Comparison of ENCODE assay signal across 8 cellular contexts in genomic region chr7:50142421-50143113, GRCh38. TPM values are rescaled to one million over a fixed set of nuclear protein-coding genes. Genes with fewer than 3 reads are reported as not detected.
DNase-seq lines count a peak whose midpoint lies in the region; ATAC-seq and TF ChIP-seq lines count a peak whose summit lies in the region.

No MANE protein-coding gene starts in this region.

- H3K4me3 ChIP-seq in NB4 (ENCODE audit: low read depth, low read length), result no peak overlapping the region

- peak; percentile 38 for ATAC-seq in GM21381 (IDR thresholded peaks at IDR 0.05; ENCODE audit: unreplicated experiment)
- peak; percentile 68 for ATAC-seq in activated CD8-positive, alpha-beta T cell treated with anti-CD3 and anti-CD28 coated beads for 36 hours
- peak; percentile 74 for ATAC-seq in stimulated activated naive CD8-positive, alpha-beta T cell treated with anti-CD3 and anti-CD28 coated beads, Interleukin-15, amount 100 ng/mL, for 72 hours
- no peak for ATAC-seq in HG02970 (IDR thresholded peaks at IDR 0.05; ENCODE audit: low FRiP score, unreplicated experiment)

- TF ChIP-seq CTCF in NB4 (IDR thresholded peaks at IDR 0.05; ENCODE audit: low read depth, low read length), result peak; percentile 58
- TF ChIP-seq CTCF in activated CD8-positive, alpha-beta T cell treated with anti-CD3 and anti-CD28 coated beads for 36 hours (IDR thresholded peaks at IDR 0.05), result peak; percentile 89
- TF ChIP-seq CTCF in glutamatergic neuron (IDR thresholded peaks at IDR 0.05; ENCODE audit: partially characterized antibody, unreplicated experiment), result peak; percentile 91

- CTCF ChIA-PET in activated CD8-positive, alpha-beta T cell treated with anti-CD3 and anti-CD28 coated beads for 36 hours (lab: Charles Lee), result interaction anchor here (0.5 to 5.4 kb wide), 27 partner anchors 14 to 307 kb away, joined by 3 to 67 read pairs (median 5); partner anchors contain the start of genes FIGNL1 and ZPBP

- H3K36me3 Mint-ChIP-seq in activated CD8-positive, alpha-beta T cell treated with anti-CD3 and anti-CD28 coated beads for 36 hours (ENCODE audit: low read depth), result no peaks in the 10 kb centered on the region
- no peaks in the 10 kb centered on the region for H3K36me3 Mint-ChIP-seq in glutamatergic neuron (ENCODE audit: unreplicated experiment)

- peak overlapping the region; percentile 50 for H3K4me3 Mint-ChIP-seq in activated CD8-positive, alpha-beta T cell treated with anti-CD3 and anti-CD28 coated beads for 36 hours
- no peak overlapping the region for H3K4me3 Mint-ChIP-seq in glutamatergic neuron (ENCODE audit: unreplicated experiment)
- H3K4me3 Mint-ChIP-seq in stimulated activated naive CD8-positive, alpha-beta T cell treated with anti-CD3 and anti-CD28 coated beads, Interleukin-15, amount 100 ng/mL, for 72 hours, result peak overlapping the region; percentile 50 to 74

- H3K9me3 Mint-ChIP-seq in activated CD8-positive, alpha-beta T cell treated with anti-CD3 and anti-CD28 coated beads for 36 hours, result no peaks in the 10 kb centered on the region
- peaks cover 1% of the 10 kb centered on the region for H3K9me3 Mint-ChIP-seq in glutamatergic neuron (ENCODE audit: unreplicated experiment)
- H3K9me3 Mint-ChIP-seq in stimulated activated naive CD8-positive, alpha-beta T cell treated with anti-CD3 and anti-CD28 coated beads, Interleukin-15, amount 100 ng/mL, for 72 hours, result no peaks in the 10 kb centered on the region

- peak; percentile 54 for DNase-seq in NOMO-1 treated with DMSO at 0.1 percent for 48 hours (lab: John Stamatoyannopoulos, UW; ENCODE audit: unreplicated experiment)
- DNase-seq in NOMO-1 treated with dmso at 0.1 percent for 144 hours (lab: John Stamatoyannopoulos, UW; ENCODE audit: unreplicated experiment), result no peak
- peak; percentile 66 for DNase-seq in NB4 (ENCODE audit: low read depth)
- DNase-seq in activated CD8-positive, alpha-beta T cell treated with anti-CD3 and anti-CD28 coated beads for 36 hours, result peak; percentile 56
- no peak for DNase-seq in glutamatergic neuron
- DNase-seq in stimulated activated naive CD8-positive, alpha-beta T cell treated with anti-CD3 and anti-CD28 coated beads, Interleukin-15, amount 100 ng/mL, for 72 hours, result no peak

- POLR2A ChIA-PET in activated CD8-positive, alpha-beta T cell treated with anti-CD3 and anti-CD28 coated beads for 36 hours (lab: Charles Lee), result interaction anchor here (0.6 to 1.5 kb wide), 4 partner anchors 63 to 172 kb away, joined by 3 to 4 read pairs (median 3); no protein-coding TSS in a partner anchor

- intact Hi-C loops in activated CD8-positive, alpha-beta T cell treated with anti-CD3 and anti-CD28 coated beads for 36 hours (cut with micrococcal nuclease), result loop anchor here (1.0 to 10.0 kb wide), 4 partner anchors 62 to 276 kb away; no protein-coding TSS in a partner anchor

- peaks cover 3% of the 10 kb centered on the region for H3K27me3 Mint-ChIP-seq in activated CD8-positive, alpha-beta T cell treated with anti-CD3 and anti-CD28 coated beads for 36 hours
- H3K27me3 Mint-ChIP-seq in glutamatergic neuron (ENCODE audit: unreplicated experiment), result no peaks in the 10 kb centered on the region
- H3K27me3 Mint-ChIP-seq in stimulated activated naive CD8-positive, alpha-beta T cell treated with anti-CD3 and anti-CD28 coated beads, Interleukin-15, amount 100 ng/mL, for 72 hours, result no peaks in the 10 kb centered on the region

- TF ChIP-seq POLR2A in NB4 (IDR thresholded peaks at IDR 0.05; ENCODE audit: extremely low read depth, insufficient read length), result no peak

- H3K4me1 Mint-ChIP-seq in activated CD8-positive, alpha-beta T cell treated with anti-CD3 and anti-CD28 coated beads for 36 hours (ENCODE audit: low read depth), result peaks cover 44% of the 10 kb centered on the region
- no peaks in the 10 kb centered on the region for H3K4me1 Mint-ChIP-seq in glutamatergic neuron (ENCODE audit: low read depth, unreplicated experiment)
- peaks cover 46% of the 10 kb centered on the region for H3K4me1 Mint-ChIP-seq in stimulated activated naive CD8-positive, alpha-beta T cell treated with anti-CD3 and anti-CD28 coated beads, Interleukin-15, amount 100 ng/mL, for 72 hours

- H3K27ac Mint-ChIP-seq in activated CD8-positive, alpha-beta T cell treated with anti-CD3 and anti-CD28 coated beads for 36 hours, result peak overlapping the region; percentile 87
- no peak overlapping the region for H3K27ac Mint-ChIP-seq in glutamatergic neuron (ENCODE audit: unreplicated experiment)
- H3K27ac Mint-ChIP-seq in stimulated activated naive CD8-positive, alpha-beta T cell treated with anti-CD3 and anti-CD28 coated beads, Interleukin-15, amount 100 ng/mL, for 72 hours, result peak overlapping the region; percentile 43 to 89

RNA-seq across cellular contexts. Expression of gene ZPBP, which starts 49.5 kb away (rescaled TPM):
- under 1 TPM in 1 of 2 experiments, not detected in 1; 0.36 TPM for total RNA-seq in activated CD8-positive, alpha-beta T cell treated with anti-CD3 and anti-CD28 coated beads for 36 hours
- not detected for total RNA-seq in glutamatergic neuron (ENCODE audit: unreplicated experiment)

Comparison
In these comparisons a context has a peak if more than half of its experiments do, and no peak if none do; other contexts are left out.
1. DNase-seq: peak in NOMO-1 treated with DMSO at 0.1 percent for 48 hours (single experiment), NB4 (single experiment) and activated CD8-positive, alpha-beta T cell treated with anti-CD3 and anti-CD28 coated beads for 36 hours (single experiment); none in NOMO-1 treated with dmso at 0.1 percent for 144 hours (single experiment), glutamatergic neuron (single experiment) and stimulated activated naive CD8-positive, alpha-beta T cell treated with anti-CD3 and anti-CD28 coated beads, Interleukin-15, amount 100 ng/mL, for 72 hours (0 of 2).
2. Peak in every context shown above with its lines, with median percentiles within 50 percentile points of each other: CTCF ChIP-seq.